Comparison of ENCODE assay signal across 8 cellular contexts in genomic region chr3:143972155-143972494, GRCh38. TPM values are rescaled to one million over a fixed set of nuclear protein-coding genes. Genes with fewer than 3 reads are reported as not detected.
A peak's percentile ranks its signal among the peaks of the same experiment; 100 is the strongest.
DNase-seq lines count a peak whose midpoint lies in the region; ATAC-seq and TF ChIP-seq lines count a peak whose summit lies in the region.

No MANE protein-coding gene starts in this region.

- peaks cover 7 to 33% of the 10 kb centered on the region in 2 donors for H3K4me1 ChIP-seq in adrenal gland (replicated peaks in 1 of 2)

- peak overlapping the region; percentile 2 to 95 (median 78) for H3K4me3 ChIP-seq in adrenal gland

- DNase-seq in activated CD4-positive, CD25-positive, alpha-beta regulatory T cell (lab: John Stamatoyannopoulos, UW), result no peak
- DNase-seq in adrenal gland (no peak), iPS-NIHi7 (ENCODE audit: extremely low spot score) (peak; percentile 35), GM10248 (ENCODE audit: extremely low spot score) (no peak)
- no peak for DNase-seq in stimulated activated naive CD8-positive, alpha-beta T cell treated with anti-CD3 and anti-CD28 coated beads, Interleukin-15, Interleukin-2, amounts not matched to agents 100 U/mL and 50 U/mL, for 24 hours

- H3K27me3 ChIP-seq in adrenal gland, result no peaks in the 10 kb centered on the region

- ATAC-seq in activated CD4-positive, CD25-positive, alpha-beta regulatory T cell treated with anti-CD3 and anti-CD28 coated beads, Interleukin-2, amount 50 U/mL, for 24 hours, result peak; percentile 1 to 3
- peak; percentile 4 for ATAC-seq in stimulated activated naive CD8-positive, alpha-beta T cell treated with anti-CD3 and anti-CD28 coated beads, Interleukin-15, Interleukin-2, amounts not matched to agents 100 U/mL and 50 U/mL, for 24 hours
- ATAC-seq in GM18870 (IDR thresholded peaks at IDR 0.05; ENCODE audit: unreplicated experiment), result no peak
- no peak for ATAC-seq in HG02571 (IDR thresholded peaks at IDR 0.05; ENCODE audit: unreplicated experiment)

- 0 to 1% (median 0%) methylated on average over 4 to 40 of the region's 40 CpGs for WGBS in adrenal gland, 4 donors

- TF ChIP-seq POLR2A in adrenal gland (IDR thresholded peaks at IDR 0.05), result no peak

- H3K27ac ChIP-seq in adrenal gland, result peak overlapping the region; percentile 79 to 98 (median 91)

- H3K9me3 ChIP-seq in adrenal gland (replicated peaks in 1 of 3), result no peaks in the 10 kb centered on the region

- no peaks in the 10 kb centered on the region for H3K36me3 ChIP-seq in adrenal gland (replicated peaks in 1 of 2)

- CTCF ChIA-PET in GM10248 (lab: Yijun Ruan, JAX), result interaction anchor here (0.8 to 5.7 kb wide), 20 partner anchors 8 to 804 kb away, joined by 3 to 25 read pairs (median 4); no protein-coding TSS in a partner anchor

- POLR2A ChIA-PET in GM10248 (lab: Yijun Ruan, JAX), result interaction anchor here (0.7 to 1.6 kb wide), 15 partner anchors 8 to 814 kb away, joined by 3 to 6 read pairs (median 4); no protein-coding TSS in a partner anchor

- TF ChIP-seq CTCF in adrenal gland (IDR thresholded peaks at IDR 0.05) (peak in 1 of 6 experiments; percentile 6), GM10248 (IDR thresholded peaks at IDR 0.05; ENCODE audit: control extremely low read depth, extremely low read depth, low read depth, missing control alignments) (no peak)

- intact Hi-C loops in adrenal gland (cut with DNase I), result no loop called here

RNA-seq across cellular contexts. Expression of gene DIPK2A, which starts 0.5 kb away (rescaled TPM):
- 10 to 100 TPM; 11.8 to 35.5 (median 20.4) TPM for total RNA-seq in adrenal gland
- polyA plus RNA-seq in adrenal gland, result 10 to 100 TPM in 1 of 3 donors, 1 to 10 TPM in 2; 2.5 to 19.3 (median 2.9) TPM

Comparison
In these comparisons a context has a peak if more than half of its experiments do, and no peak if none do; other contexts are left out.
1. ATAC-seq: peak in activated CD4-positive, CD25-positive, alpha-beta regulatory T cell treated with anti-CD3 and anti-CD28 coated beads, Interleukin-2, amount 50 U/mL, for 24 hours (2 of 2) and stimulated activated naive CD8-positive, alpha-beta T cell treated with anti-CD3 and anti-CD28 coated beads, Interleukin-15, Interleukin-2, amounts not matched to agents 100 U/mL and 50 U/mL, for 24 hours (single experiment); none in GM18870 (single experiment) and HG02571 (single experiment).